ENCODE assay signal across 8 cellular contexts in genomic region chr12:116879509-116880212, GRCh38.
A peak's percentile ranks its signal among the peaks of the same experiment; 100 is the strongest.
DNase-seq lines count a peak whose midpoint lies in the region; ATAC-seq and TF ChIP-seq lines count a peak whose summit lies in the region.

No MANE protein-coding gene starts in this region.

- no peaks in the 10 kb centered on the region for H3F3A ChIP-seq in MM.1S (ENCODE audit: insufficient read depth, low read length)

- H2AFZ ChIP-seq in MM.1S (ENCODE audit: low read length), result no peak overlapping the region
- peak overlapping the region; percentile 30 for H2AFZ ChIP-seq in neuron (ENCODE audit: low read depth, low read length)

- no peak for ATAC-seq in GM21447 (IDR thresholded peaks at IDR 0.05; ENCODE audit: unreplicated experiment)

- peaks cover 11% of the 10 kb centered on the region for H3K27me3 ChIP-seq in MM.1S (replicated peaks; ENCODE audit: insufficient read depth, low read length)
- H3K27me3 ChIP-seq in neuron (ENCODE audit: insufficient read depth, low read length), result peaks cover 61% of the 10 kb centered on the region

- H3K9me2 ChIP-seq in MM.1S (replicated peaks; ENCODE audit: insufficient read depth, low read length), result no peaks in the 10 kb centered on the region

- H3K79me2 ChIP-seq in MM.1S (ENCODE audit: low read length), result no peaks in the 10 kb centered on the region

- no peaks in the 10 kb centered on the region for H4K20me1 ChIP-seq in MM.1S (ENCODE audit: insufficient read depth, low read length)

- H3K4me3 ChIP-seq in MM.1S (ENCODE audit: low read length) (peak overlapping the region; percentile 49; the same call in 1 of the 2 replicates), coronary artery (peak overlapping the region; percentile 61), neuron (ENCODE audit: low read length) (peak overlapping the region; percentile 50)

- H3K27ac ChIP-seq in MM.1S (ENCODE audit: low read length), result no peak overlapping the region
- H3K27ac ChIP-seq in coronary artery, result no peak overlapping the region

- no peaks in the 10 kb centered on the region for H3K36me3 ChIP-seq in MM.1S (replicated peaks; ENCODE audit: insufficient read depth, low read length)
- no peaks in the 10 kb centered on the region for H3K36me3 ChIP-seq in neuron (ENCODE audit: insufficient read depth, low read length)

- H3K9me3 ChIP-seq in MM.1S (replicated peaks; ENCODE audit: insufficient read depth, low read length) (no peaks in the 10 kb centered on the region), neuron (ENCODE audit: low read length) (peaks cover 2% of the 10 kb centered on the region)

- no peak overlapping the region for H3K9ac ChIP-seq in MM.1S (ENCODE audit: low read length)

- DNase-seq in ELF-1 (ENCODE audit: low read depth, low spot score) (peak; percentile 14), MM.1S (no peak), coronary artery (ENCODE audit: low spot score) (no peak), medulla oblongata (ENCODE audit: extremely low spot score) (no peak), Kasumi-1 (lab: John Stamatoyannopoulos, UW) (no peak), OCI-M1 (lab: John Stamatoyannopoulos, UW) (no peak)

- TF ChIP-seq CTCF in MM.1S (IDR thresholded peaks at IDR 0.05; ENCODE audit: low read length), result no peak
- TF ChIP-seq CTCF in coronary artery (IDR thresholded peaks at IDR 0.05), result no peak

- no peaks in the 10 kb centered on the region for H3K4me1 ChIP-seq in MM.1S (ENCODE audit: low read length)
- peaks cover 46% of the 10 kb centered on the region for H3K4me1 ChIP-seq in neuron (ENCODE audit: insufficient read depth, low read length)

- H3K4me2 ChIP-seq in MM.1S (ENCODE audit: low read depth, low read length), result peak overlapping the region; percentile 69
